17 cellular contexts compared by ENCODE assay signal in genomic region chr9:36913393-36914211, GRCh38.
A peak's percentile ranks its signal among the peaks of the same experiment; 100 is the strongest.
DNase-seq lines count a peak whose midpoint lies in the region; ATAC-seq and TF ChIP-seq lines count a peak whose summit lies in the region.
"Had no signal": no experiment of that assay in that cellular context is flagged by ENCODE, and none has a peak within 500 bp of the region (broad histone marks: within the 10 kb centered on the region; RNA-seq: fewer than 3 reads in every experiment).

No MANE protein-coding gene starts in this region.

- 54% methylated on average over 8 of the region's 10 CpGs for WGBS in SK-N-SH (ENCODE audit: low lambda C conversion rate)

- intact Hi-C loops in upper lobe of right lung (cut with DNase I): no loop called here

- no peak overlapping the region for H3K4me3 ChIP-seq in SK-N-SH (ENCODE audit: low read depth in 2 of 2, low read length in 1 of 2)
- no peak overlapping the region for H3K4me3 ChIP-seq in choroid plexus epithelial cell (ENCODE audit: low read depth, low read length)
- no peak overlapping the region for H3K4me3 ChIP-seq in upper lobe of right lung
- H3K4me3 ChIP-seq: gastroesophageal sphincter, Peyer's patch had no signal

- no peak for TF ChIP-seq RAD21 in SK-N-SH (IDR thresholded peaks at IDR 0.05; ENCODE audit: low read length)

- H3K27ac ChIP-seq in SK-N-SH (ENCODE audit: low read depth in 2 of 2, low read length in 1 of 2) (no peak overlapping the region), upper lobe of right lung (no peak overlapping the region)
- H3K27ac ChIP-seq: gastroesophageal sphincter, Peyer's patch had no signal

- POLR2A ChIA-PET in SK-N-SH (lab: Yijun Ruan, JAX): no interaction called here

- H4K20me1 ChIP-seq in SK-N-SH (ENCODE audit: insufficient read depth): no peaks in the 10 kb centered on the region

- no peaks in the 10 kb centered on the region for H3K79me2 ChIP-seq in SK-N-SH (ENCODE audit: insufficient read depth)

- H3K9ac ChIP-seq in SK-N-SH: no peak overlapping the region

- no peak for TF ChIP-seq EP300 in SK-N-SH (IDR thresholded peaks at IDR 0.05; ENCODE audit: borderline replicate concordance in 1 of 2, low read depth in 1 of 2, low read length in 1 of 2)

- H3F3A ChIP-seq in SK-N-SH (replicated peaks; ENCODE audit: insufficient read depth): no peaks in the 10 kb centered on the region

- no peak overlapping the region for H2AFZ ChIP-seq in SK-N-SH (ENCODE audit: low read depth)

- DNase-seq in SK-N-SH (no peak), NCI-H69 (lab: John Stamatoyannopoulos, UW) (peak; percentile 62), choroid plexus epithelial cell (ENCODE audit: low read depth) (no peak), upper lobe of right lung (no peak), DMS53 treated with DMSO at 0.1 percent for 48 hours (lab: John Stamatoyannopoulos, UW; ENCODE audit: unreplicated experiment) (no peak), DMS114 treated with DMSO at 0.1 percent for 48 hours (lab: John Stamatoyannopoulos, UW; ENCODE audit: unreplicated experiment) (no peak)
- DNase-seq: ACHN; activated CD4-positive, alpha-beta T cell treated with anti-CD3 and anti-CD28 coated beads for 4 hours; activated T-cell treated with anti-CD3 and anti-CD28 coated beads for 4 hours; caudate nucleus; NCI-H2227 treated with DMSO at 0.1 percent for 48 hours; occipital lobe; Peyer's patch; stimulated activated naive CD8-positive, alpha-beta T cell treated with anti-CD3 and anti-CD28 coated beads, Interleukin-15, Interleukin-2, amounts not matched to agents 100 U/mL and 50 U/mL, for 24 hours had no signal

- TF ChIP-seq CTCF in SK-N-SH (IDR thresholded peaks at IDR 0.05): peak; percentile 18; the same call in 1 of the 2 replicates
- peak; percentile 42 for TF ChIP-seq CTCF in choroid plexus epithelial cell (conservative IDR thresholded peaks at IDR 0.05; ENCODE audit: low read depth, low read length)
- TF ChIP-seq CTCF in upper lobe of right lung (IDR thresholded peaks at IDR 0.05): no peak

- no peak overlapping the region for H3K4me2 ChIP-seq in SK-N-SH

- H3K36me3 ChIP-seq in SK-N-SH (replicated peaks in 1 of 2; ENCODE audit: control insufficient read depth in 1 of 2, insufficient read depth in 2 of 2, low read length in 1 of 2) (no peaks in the 10 kb centered on the region), upper lobe of right lung (no peaks in the 10 kb centered on the region)
- H3K36me3 ChIP-seq: gastroesophageal sphincter, Peyer's patch had no signal

- CTCF ChIA-PET in SK-N-SH (lab: Yijun Ruan, JAX): interaction anchor here (0.6 to 1.0 kb wide), 4 partner anchors 9 to 40 kb away, joined by 3 to 4 read pairs (median 3); no protein-coding TSS in a partner anchor

- H3K27me3 ChIP-seq in SK-N-SH (ENCODE audit: insufficient read depth) (peaks cover 22% of the 10 kb centered on the region; the same call in 1 of the 2 replicates), upper lobe of right lung (peaks cover 38% of the 10 kb centered on the region)
- H3K27me3 ChIP-seq: Peyer's patch had no signal

- no peaks in the 10 kb centered on the region for H3K9me2 ChIP-seq in SK-N-SH

- 0 out of 2 replicates have a peak, but pooled peaks cover 4% of the 10 kb centered on the region for H3K9me3 ChIP-seq in SK-N-SH
- no peaks in the 10 kb centered on the region for H3K9me3 ChIP-seq in upper lobe of right lung
- H3K9me3 ChIP-seq: Peyer's patch had no signal

- ATAC-seq in SK-N-SH treated with all-trans-retinoic acid at 6 μM for 48 hours (no peak), upper lobe of right lung (peak; percentile 10), GM19395 (IDR thresholded peaks at IDR 0.05; ENCODE audit: unreplicated experiment) (no peak)
- ATAC-seq: gastroesophageal sphincter; stimulated activated naive CD8-positive, alpha-beta T cell treated with anti-CD3 and anti-CD28 coated beads, Interleukin-15, Interleukin-2, amounts not matched to agents 100 U/mL and 50 U/mL, for 24 hours had no signal

- H3K4me1 ChIP-seq in SK-N-SH (ENCODE audit: control insufficient read depth in 1 of 2, insufficient read depth in 2 of 2, low read depth in 1 of 2, low read length in 1 of 2) (no peaks in the 10 kb centered on the region; a peak in 1 of 4 replicates), upper lobe of right lung (no peaks in the 10 kb centered on the region)
- H3K4me1 ChIP-seq: gastroesophageal sphincter, Peyer's patch had no signal

TF ChIP-seq in SK-N-SH, 30 proteins besides CTCF, POLR2A, EP300 and RAD21 (continues in another document):
- TF ChIP-seq IRF3 (IDR thresholded peaks at IDR 0.05; ENCODE audit: low read depth, low read length) (no peak), TEAD4 (IDR thresholded peaks at IDR 0.05; ENCODE audit: borderline replicate concordance, insufficient read depth) (no peak), SIN3A (IDR thresholded peaks at IDR 0.05; ENCODE audit: borderline replicate concordance, low read depth, low read length) (no peak), GABPA (IDR thresholded peaks at IDR 0.05; ENCODE audit: low read depth) (no peak), FOSL2 (IDR thresholded peaks at IDR 0.05; ENCODE audit: borderline replicate concordance, low read depth) (no peak), CHD2 (IDR thresholded peaks at IDR 0.05; ENCODE audit: low read length, partially characterized antibody) (no peak), ELF1 (IDR thresholded peaks at IDR 0.05) (no peak), POLR2AphosphoS5 (IDR thresholded peaks at IDR 0.05; ENCODE audit: low read depth, low read length) (no peak), TAF1 (IDR thresholded peaks at IDR 0.05; ENCODE audit: borderline replicate concordance, low read depth, low read length) (no peak), YY1 (IDR thresholded peaks at IDR 0.05; ENCODE audit: low read depth) (no peak), RFX5 (IDR thresholded peaks at IDR 0.05; ENCODE audit: low read length) (no peak), RXRA (IDR thresholded peaks at IDR 0.05; ENCODE audit: borderline replicate concordance, low read depth) (no peak)
- TF ChIP-seq, protein P1, sequence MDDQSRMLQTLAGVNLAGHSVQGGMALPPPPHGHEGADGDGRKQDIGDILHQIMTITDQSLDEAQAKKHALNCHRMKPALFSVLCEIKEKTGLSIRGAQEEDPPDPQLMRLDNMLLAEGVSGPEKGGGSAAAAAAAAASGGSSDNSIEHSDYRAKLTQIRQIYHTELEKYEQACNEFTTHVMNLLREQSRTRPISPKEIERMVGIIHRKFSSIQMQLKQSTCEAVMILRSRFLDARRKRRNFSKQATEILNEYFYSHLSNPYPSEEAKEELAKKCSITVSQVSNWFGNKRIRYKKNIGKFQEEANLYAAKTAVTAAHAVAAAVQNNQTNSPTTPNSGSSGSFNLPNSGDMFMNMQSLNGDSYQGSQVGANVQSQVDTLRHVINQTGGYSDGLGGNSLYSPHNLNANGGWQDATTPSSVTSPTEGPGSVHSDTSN (IDR thresholded peaks at IDR 0.05): no peak

TF ChIP-seq in SK-N-SH treated with all-trans-retinoic acid at 6 μM for 48 hours, 23 proteins besides CTCF, POLR2A, EP300 and RAD21 (continues in another document):
- TF ChIP-seq, protein P2, sequence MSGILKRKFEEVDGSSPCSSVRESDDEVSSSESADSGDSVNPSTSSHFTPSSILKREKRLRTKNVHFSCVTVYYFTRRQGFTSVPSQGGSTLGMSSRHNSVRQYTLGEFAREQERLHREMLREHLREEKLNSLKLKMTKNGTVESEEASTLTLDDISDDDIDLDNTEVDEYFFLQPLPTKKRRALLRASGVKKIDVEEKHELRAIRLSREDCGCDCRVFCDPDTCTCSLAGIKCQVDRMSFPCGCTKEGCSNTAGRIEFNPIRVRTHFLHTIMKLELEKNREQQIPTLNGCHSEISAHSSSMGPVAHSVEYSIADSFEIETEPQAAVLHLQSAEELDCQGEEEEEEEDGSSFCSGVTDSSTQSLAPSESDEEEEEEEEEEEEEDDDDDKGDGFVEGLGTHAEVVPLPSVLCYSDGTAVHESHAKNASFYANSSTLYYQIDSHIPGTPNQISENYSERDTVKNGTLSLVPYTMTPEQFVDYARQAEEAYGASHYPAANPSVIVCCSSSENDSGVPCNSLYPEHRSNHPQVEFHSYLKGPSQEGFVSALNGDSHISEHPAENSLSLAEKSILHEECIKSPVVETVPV (CRISPR knock-in tag; IDR thresholded peaks at IDR 0.05): no peak
- no peak for TF ChIP-seq ARNTL (CRISPR knock-in tag; IDR thresholded peaks at IDR 0.05; ENCODE audit: borderline replicate concordance, low read depth)
- TF ChIP-seq POU6F1 (CRISPR knock-in tag; IDR thresholded peaks at IDR 0.05; ENCODE audit: borderline replicate concordance, low read depth): no peak
- TF ChIP-seq ISL1 (CRISPR knock-in tag; IDR thresholded peaks at IDR 0.05): no peak
- TF ChIP-seq, protein P3, sequence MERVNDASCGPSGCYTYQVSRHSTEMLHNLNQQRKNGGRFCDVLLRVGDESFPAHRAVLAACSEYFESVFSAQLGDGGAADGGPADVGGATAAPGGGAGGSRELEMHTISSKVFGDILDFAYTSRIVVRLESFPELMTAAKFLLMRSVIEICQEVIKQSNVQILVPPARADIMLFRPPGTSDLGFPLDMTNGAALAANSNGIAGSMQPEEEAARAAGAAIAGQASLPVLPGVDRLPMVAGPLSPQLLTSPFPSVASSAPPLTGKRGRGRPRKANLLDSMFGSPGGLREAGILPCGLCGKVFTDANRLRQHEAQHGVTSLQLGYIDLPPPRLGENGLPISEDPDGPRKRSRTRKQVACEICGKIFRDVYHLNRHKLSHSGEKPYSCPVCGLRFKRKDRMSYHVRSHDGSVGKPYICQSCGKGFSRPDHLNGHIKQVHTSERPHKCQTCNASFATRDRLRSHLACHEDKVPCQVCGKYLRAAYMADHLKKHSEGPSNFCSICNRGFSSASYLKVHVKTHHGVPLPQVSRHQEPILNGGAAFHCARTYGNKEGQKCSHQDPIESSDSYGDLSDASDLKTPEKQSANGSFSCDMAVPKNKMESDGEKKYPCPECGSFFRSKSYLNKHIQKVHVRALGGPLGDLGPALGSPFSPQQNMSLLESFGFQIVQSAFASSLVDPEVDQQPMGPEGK (CRISPR knock-in tag; IDR thresholded peaks at IDR 0.05; ENCODE audit: borderline replicate concordance): no peak
- TF ChIP-seq TCF4 (CRISPR knock-in tag; IDR thresholded peaks at IDR 0.05; ENCODE audit: borderline replicate concordance): no peak
- no peak for TF ChIP-seq GLIS3 (CRISPR knock-in tag; IDR thresholded peaks at IDR 0.05)
